20 cellular contexts compared by ENCODE assay signal in genomic region chr18:75075016-75075305, GRCh38.
"Had no signal": no experiment of that assay in that cellular context is flagged by ENCODE, and none has a peak within 500 bp of the region (broad histone marks: within the 10 kb centered on the region; RNA-seq: fewer than 3 reads in every experiment).

No MANE protein-coding gene starts in this region.

- H3K9ac ChIP-seq: SK-N-SH had no signal

- DNase-seq: KBM-7, NCI-H1092, NCI-H1105 treated with DMSO at 0.1 percent for 48 hours, NCI-H1417 treated with DMSO at 0.1 percent for 48 hours, NCI-H146, NCI-H1694 treated with DMSO at 0.1 percent for 48 hours, NCI-H1930, NCI-H2081, NCI-H2107, NCI-H2171, NCI-H226, NCI-H446, NCI-H510A, NCI-H524 treated with DMSO at 0.1 percent for 48 hours, NCI-H69, NCI-H774, RPMI8226, SHP77, SK-N-SH, SW 1271 had no signal

- H3K4me2 ChIP-seq: SK-N-SH had no signal
